ENCODE assay signal across 20 cellular contexts in the genomic region with DNA sequence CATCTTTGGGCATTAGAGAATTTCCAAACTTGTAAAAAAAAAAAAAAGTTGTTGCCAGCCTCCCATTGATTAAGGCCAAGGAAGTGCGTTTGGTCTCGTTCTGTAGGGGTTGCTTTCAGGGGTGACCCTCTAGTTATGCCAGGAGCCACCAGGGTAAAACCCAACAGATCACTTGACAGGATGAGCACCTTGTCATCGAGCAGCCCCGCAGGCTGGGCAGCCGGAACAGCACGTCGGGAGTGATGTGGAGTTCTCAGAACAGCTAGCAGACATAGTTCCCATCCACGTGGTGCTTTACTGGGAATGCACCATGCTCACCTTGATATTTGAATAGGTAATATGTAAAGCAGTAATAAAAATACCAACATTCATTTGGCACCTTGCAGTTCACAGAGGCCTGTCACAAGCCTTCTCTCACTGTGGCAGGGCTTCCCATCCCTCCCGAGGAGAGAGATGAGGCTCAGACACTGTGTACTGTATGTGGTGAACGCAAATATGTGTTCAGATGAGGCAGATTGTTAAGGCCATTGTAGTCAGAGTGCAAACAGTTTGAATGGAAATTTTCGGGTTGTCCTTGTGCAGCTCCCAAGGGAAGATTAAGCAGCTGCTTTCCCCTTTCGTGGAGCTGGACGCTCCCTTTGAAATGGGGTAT.
DNase-seq lines count a peak whose midpoint lies in the region; ATAC-seq and TF ChIP-seq lines count a peak whose summit lies in the region.
"Had no signal": no experiment of that assay in that cellular context is flagged by ENCODE, and none has a peak within 500 bp of the region (broad histone marks: within the 10 kb centered on the region; RNA-seq: fewer than 3 reads in every experiment).

No MANE protein-coding gene starts in this region.

- H3K27ac Mint-ChIP-seq in natural killer cell (peak overlapping the region; percentile 61 to 73), CD14-positive monocyte (peak overlapping the region in 3 of 7 donors; percentile 6 to 56 (median 20))
- peak overlapping the region in 1 of 2 donors; percentile 44 for H3K27ac Mint-ChIP-seq in natural killer cell treated with Interleukin-12 subunit alpha and Interleukin-12 subunit beta and Interleukin-15 and Interleukin-18, amount 100 ng/mL, for 72 hours
- H3K27ac Mint-ChIP-seq: activated B cell treated with CpG ODN at 0.5 μM for 24 hours; activated CD8-positive, alpha-beta T cell treated with anti-CD3 and anti-CD28 coated beads, Interleukin-2, amount 10 ng/mL, durations not matched to agents 7 days and 5 days; activated naive CD4-positive, alpha-beta T cell treated with anti-CD3 and anti-CD28 coated beads for 36 hours; T-helper 2 cell treated with Interferon-gamma antibody and Interleukin-4, amounts not matched to agents 5 μg/mL and 100 μg/mL, for 36 hours; type B pancreatic cell had no signal

- DNase-seq in natural killer cell (no peak), NCI-H345 treated with DMSO at 0.1 percent for 48 hours (lab: John Stamatoyannopoulos, UW; ENCODE audit: unreplicated experiment) (peak; percentile 39), dorsolateral prefrontal cortex (no peak), tibial artery (no peak), Kasumi-1 (lab: John Stamatoyannopoulos, UW) (no peak), CD14-positive monocyte (ENCODE audit: low spot score) (no peak), GM20000 (ENCODE audit: low spot score) (no peak)
- DNase-seq in natural killer cell treated with Interleukin-12 subunit alpha and Interleukin-12 subunit beta and Interleukin-15 and Interleukin-18, amount 100 ng/mL, for 72 hours (ENCODE audit: low spot score) = no peak
- DNase-seq: activated B cell treated with CpG ODN at 0.5 μM for 24 hours; activated CD8-positive, alpha-beta T cell treated with anti-CD3 and anti-CD28 coated beads, Interleukin-2, amount 10 ng/mL, durations not matched to agents 7 days and 5 days; activated naive CD4-positive, alpha-beta T cell treated with anti-CD3 and anti-CD28 coated beads for 36 hours; activated T-cell treated with anti-CD3 and anti-CD28 coated beads, Interleukin-2, amount 50 U/mL, for 4 hours; IMR-90; mammary epithelial cell; MG63; stimulated activated CD4-positive, alpha-beta T cell treated with anti-CD3 and anti-CD28 coated beads, Interleukin-2, amount 100 ng/mL, for 24 hours; stimulated activated naive CD8-positive, alpha-beta T cell treated with anti-CD3 and anti-CD28 coated beads, Interleukin-15, Interleukin-2, amounts not matched to agents 100 U/mL and 50 U/mL, for 24 hours had no signal

- H3K36me3 Mint-ChIP-seq in natural killer cell (peaks cover 23% of the 10 kb centered on the region), CD14-positive monocyte (peaks cover 81 to 87% of the 10 kb centered on the region in 2 donors)
- peaks cover 24% of the 10 kb centered on the region for H3K36me3 Mint-ChIP-seq in natural killer cell treated with Interleukin-12 subunit alpha and Interleukin-12 subunit beta and Interleukin-15 and Interleukin-18, amount 100 ng/mL, for 72 hours

- H3K27me3 ChIP-seq in dorsolateral prefrontal cortex (no peaks in the 10 kb centered on the region), tibial artery (no peaks in the 10 kb centered on the region)
- H3K27me3 ChIP-seq: MG63 had no signal

- TF ChIP-seq CTCF in natural killer cell (IDR thresholded peaks at IDR 0.05) (no peak), dorsolateral prefrontal cortex (IDR thresholded peaks at IDR 0.05 in 54 of 56, conservative IDR thresholded peaks at IDR 0.05 in 2 of 56; ENCODE audit: low read depth in 1 of 56, partially characterized antibody in 56 of 56) (no peak), tibial artery (IDR thresholded peaks at IDR 0.05) (no peak), CD14-positive monocyte (IDR thresholded peaks at IDR 0.05) (no peak), GM20000 (IDR thresholded peaks at IDR 0.05; ENCODE audit: extremely low read depth, missing control alignments) (no peak)

- H3K9me3 Mint-ChIP-seq in natural killer cell (no peaks in the 10 kb centered on the region), CD14-positive monocyte (peaks cover 2 to 12% (median 9%) of the 10 kb centered on the region in 7 donors)
- peaks cover 3% of the 10 kb centered on the region for H3K9me3 Mint-ChIP-seq in natural killer cell treated with Interleukin-12 subunit alpha and Interleukin-12 subunit beta and Interleukin-15 and Interleukin-18, amount 100 ng/mL, for 72 hours
- H3K9me3 Mint-ChIP-seq: type B pancreatic cell had no signal

- peaks cover 0 to 45% (median 26%) of the 10 kb centered on the region in 4 donors for H3K4me1 ChIP-seq in tibial artery

- intact Hi-C loops in natural killer cell (cut with micrococcal nuclease) = no loop called here
- intact Hi-C loops in dorsolateral prefrontal cortex (cut with DNase I) = loop anchor here in 1 of 2 donors (5.0 kb wide), 1 partner anchor 71 kb away; the partner anchor contains the start of genes SORL1 and SORL1-AS1
- intact Hi-C loops in tibial artery (cut with DNase I; ENCODE audit: low total_unique reads) = loop anchor here (5.0 to 10.0 kb wide), 2 partner anchors 71 to 981 kb away; partner anchors contain the start of genes SORL1 and SORL1-AS1
- intact Hi-C loops in CD14-positive monocyte (cut with micrococcal nuclease) = no loop called here

- H3K4me1 Mint-ChIP-seq in natural killer cell (peaks cover 26 to 52% of the 10 kb centered on the region in 2 donors), CD14-positive monocyte (peaks cover 33% of the 10 kb centered on the region)
- peaks cover 31 to 35% of the 10 kb centered on the region in 2 donors for H3K4me1 Mint-ChIP-seq in natural killer cell treated with Interleukin-12 subunit alpha and Interleukin-12 subunit beta and Interleukin-15 and Interleukin-18, amount 100 ng/mL, for 72 hours (ENCODE audit: low read depth in 2 of 2)

- H3K36me3 ChIP-seq in tibial artery = no peaks in the 10 kb centered on the region
- H3K36me3 ChIP-seq: MG63 had no signal

- H3K27ac ChIP-seq in dorsolateral prefrontal cortex = peak overlapping the region in 57 of 59 donors; percentile 4 to 87 (median 68)
- peak overlapping the region; percentile 20 to 72 for H3K27ac ChIP-seq in tibial artery

- no peak for ATAC-seq in natural killer cell
- ATAC-seq in natural killer cell treated with Interleukin-12 subunit alpha and Interleukin-12 subunit beta and Interleukin-15 and Interleukin-18, amount 100 ng/mL, for 72 hours = no peak
- ATAC-seq: activated CD8-positive, alpha-beta T cell treated with anti-CD3 and anti-CD28 coated beads, Interleukin-2, amount 10 ng/mL, durations not matched to agents 7 days and 5 days; activated T-cell treated with anti-CD3 and anti-CD28 coated beads, Interleukin-2, amount 50 U/mL, for 4 hours; Panc1; stimulated activated naive CD8-positive, alpha-beta T cell treated with anti-CD3 and anti-CD28 coated beads, Interleukin-15, Interleukin-2, amounts not matched to agents 100 U/mL and 50 U/mL, for 24 hours had no signal

- no peaks in the 10 kb centered on the region for H3K27me3 Mint-ChIP-seq in natural killer cell (ENCODE audit: low read depth in 2 of 2)
- H3K27me3 Mint-ChIP-seq in natural killer cell treated with Interleukin-12 subunit alpha and Interleukin-12 subunit beta and Interleukin-15 and Interleukin-18, amount 100 ng/mL, for 72 hours = no peaks in the 10 kb centered on the region
- peaks cover 0 to 3% (median 0%) of the 10 kb centered on the region in 3 donors for H3K27me3 Mint-ChIP-seq in CD14-positive monocyte (ENCODE audit: low read depth in 3 of 3)
- H3K27me3 Mint-ChIP-seq: activated B cell treated with CpG ODN at 0.5 μM for 24 hours, type B pancreatic cell had no signal

- no peak overlapping the region for H3K4me3 Mint-ChIP-seq in natural killer cell
- H3K4me3 Mint-ChIP-seq in natural killer cell treated with Interleukin-12 subunit alpha and Interleukin-12 subunit beta and Interleukin-15 and Interleukin-18, amount 100 ng/mL, for 72 hours = no peak overlapping the region
- no peak overlapping the region for H3K4me3 Mint-ChIP-seq in CD14-positive monocyte
- H3K4me3 Mint-ChIP-seq: activated B cell treated with CpG ODN at 0.5 μM for 24 hours; activated CD8-positive, alpha-beta T cell treated with anti-CD3 and anti-CD28 coated beads, Interleukin-2, amount 10 ng/mL, durations not matched to agents 7 days and 5 days; activated naive CD4-positive, alpha-beta T cell treated with anti-CD3 and anti-CD28 coated beads for 36 hours; activated T-cell treated with anti-CD3 and anti-CD28 coated beads, Interleukin-2, amount 50 U/mL, for 4 hours; T-helper 2 cell treated with Interferon-gamma antibody and Interleukin-4, amounts not matched to agents 5 μg/mL and 100 μg/mL, for 36 hours had no signal

- H3K9me3 ChIP-seq in tibial artery = no peaks in the 10 kb centered on the region

- H3K4me3 ChIP-seq in dorsolateral prefrontal cortex = peak overlapping the region in 2 of 59 donors; percentile 4 to 7
- H3K4me3 ChIP-seq in tibial artery = no peak overlapping the region
- H3K4me3 ChIP-seq: MG63 had no signal
